ENCODE assay signal across 8 cellular contexts in the genomic region with DNA sequence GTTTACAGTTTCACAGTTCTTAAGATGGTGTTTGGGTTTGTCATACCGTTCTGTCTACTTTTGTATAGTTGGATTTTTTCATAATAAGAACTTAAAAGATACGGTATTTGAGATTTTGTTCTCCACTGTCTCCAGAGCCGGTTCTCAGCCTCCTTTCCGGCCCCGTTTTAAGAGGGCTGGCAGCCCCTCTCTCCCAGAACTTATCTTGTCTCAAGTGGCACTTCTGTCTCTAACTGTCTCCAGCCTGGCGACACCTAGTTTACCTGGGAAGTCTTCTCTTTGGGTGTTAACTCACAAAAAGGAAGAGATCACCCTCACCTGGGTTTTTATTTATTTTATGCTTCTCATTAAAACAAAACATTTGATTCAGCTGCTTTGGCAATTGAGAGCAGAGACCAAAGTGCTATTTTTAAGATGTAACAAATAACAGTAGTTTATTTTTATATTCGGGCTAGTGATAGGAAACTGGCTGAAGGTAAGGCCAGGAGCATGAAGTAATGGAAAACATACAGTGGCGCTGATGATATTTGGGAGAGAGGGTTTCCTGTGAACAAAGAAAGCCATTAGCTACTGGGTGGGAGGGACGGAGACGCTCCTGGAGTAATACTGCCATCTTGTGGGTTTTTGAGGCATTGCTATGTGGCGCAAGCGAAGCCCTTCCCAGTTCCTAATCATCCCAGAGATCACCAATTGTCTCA. TPM values are rescaled to one million over a fixed set of nuclear protein-coding genes. Genes with fewer than 3 reads are reported as not detected.
DNase-seq lines count a peak whose midpoint lies in the region; FAIRE-seq and TF ChIP-seq lines count a peak whose summit lies in the region.

No MANE protein-coding gene starts in this region.

- DNase-seq in GM06990 (ENCODE audit: extremely low read depth, insufficient read length) (peak; percentile 36), H9 (peak; percentile 79), MG63 (peak; percentile 64), SK-MEL-5 (ENCODE audit: low read depth, low spot score) (peak; percentile 76), head of caudate nucleus (peak; percentile 45 to 91 (median 72)), pons (ENCODE audit: low spot score) (peak; percentile 85), urothelium cell line (ENCODE audit: low spot score) (peak; percentile 74)

- no peak overlapping the region for H2AFZ ChIP-seq in H9 (ENCODE audit: low read length)

- peaks cover 0 to 1% (median under 1%) of the 10 kb centered on the region in 3 experiments; a peak in 1 of 7 replicates for H3K36me3 Mint-ChIP-seq in H9 (ENCODE audit: insufficient read depth in 1 of 3, low read depth in 3 of 3)
- no peaks in the 10 kb centered on the region for H3K36me3 Mint-ChIP-seq in activated naive CD4-positive, alpha-beta T cell treated with anti-CD3 and anti-CD28 coated beads, Interleukin-2, amount 50 U/mL, for 24 hours

- H2AK5ac ChIP-seq in H9 (ENCODE audit: insufficient read length, low read length): no peak overlapping the region

- no peak overlapping the region for H2BK20ac ChIP-seq in H9 (ENCODE audit: low read depth, low read length, poor library complexity, severe bottlenecking)

- H3T11ph ChIP-seq in H9 (ENCODE audit: low read length): no peak overlapping the region

- H3K23ac ChIP-seq in H9 (ENCODE audit: insufficient read length, low read depth, low read length): no peak overlapping the region

- intact Hi-C loops in head of caudate nucleus (cut with DNase I): loop anchor here (5.0 kb wide), 1 partner anchor 410 kb away; a partner anchor contains a TSS

- peaks cover 21 to 35% of the 10 kb centered on the region in 2 experiments for H3K4me1 Mint-ChIP-seq in H9
- H3K4me1 Mint-ChIP-seq in activated naive CD4-positive, alpha-beta T cell treated with anti-CD3 and anti-CD28 coated beads, Interleukin-2, amount 50 U/mL, for 24 hours: peaks cover 8% of the 10 kb centered on the region

- no peak overlapping the region for H3K18ac ChIP-seq in H9 (ENCODE audit: insufficient read length, low read depth, low read length)

- no peaks in the 10 kb centered on the region for H3K9me3 ChIP-seq in H9 (ENCODE audit: control insufficient read depth, low read depth, low read length)
- no peaks in the 10 kb centered on the region for H3K9me3 ChIP-seq in MG63

- H3K4me1 ChIP-seq in H9 (ENCODE audit: insufficient read depth, low read length): no peaks in the 10 kb centered on the region

- no peaks in the 10 kb centered on the region for H3K27me3 Mint-ChIP-seq in H9 (ENCODE audit: low read depth)
- H3K27me3 Mint-ChIP-seq in activated naive CD4-positive, alpha-beta T cell treated with anti-CD3 and anti-CD28 coated beads, Interleukin-2, amount 50 U/mL, for 24 hours: no peaks in the 10 kb centered on the region

- H2BK12ac ChIP-seq in H9 (ENCODE audit: insufficient read length, low read depth, low read length): no peak overlapping the region

- no peak overlapping the region for H4K5ac ChIP-seq in H9 (ENCODE audit: insufficient read length, low read depth, low read length)

- H3K9me3 Mint-ChIP-seq in H9: no peaks in the 10 kb centered on the region
- no peaks in the 10 kb centered on the region for H3K9me3 Mint-ChIP-seq in activated naive CD4-positive, alpha-beta T cell treated with anti-CD3 and anti-CD28 coated beads, Interleukin-2, amount 50 U/mL, for 24 hours

- in situ Hi-C loops in SK-MEL-5 (cut with HindIII; ENCODE audit: low pct_unique_long_range_greater_than_20kb, low sequenced_read_pairs): no loop called here

- H3K14ac ChIP-seq in H9 (ENCODE audit: insufficient read depth, low read length): no peak overlapping the region

- no peak overlapping the region for H3K27ac ChIP-seq in H9 (ENCODE audit: insufficient read length, low read depth, low read length)

- no peaks in the 10 kb centered on the region for H3K79me2 ChIP-seq in H9 (ENCODE audit: insufficient read depth, low read length)

- H3K4me3 ChIP-seq in GM06990 (replicated peaks; ENCODE audit: low read depth, low read length) (peak overlapping the region; percentile 34; the same call in 1 of the 2 replicates), MG63 (peak overlapping the region; percentile 14; the same call in 1 of the 2 replicates)

- H3K56ac ChIP-seq in H9 (ENCODE audit: insufficient read length, low read depth, low read length): no peak overlapping the region

- H3K4me3 Mint-ChIP-seq in H9: peak overlapping the region in 1 of 2 experiments; percentile 51; a peak in 1 of 5 replicates
- peak overlapping the region; percentile 57 for H3K4me3 Mint-ChIP-seq in activated naive CD4-positive, alpha-beta T cell treated with anti-CD3 and anti-CD28 coated beads, Interleukin-2, amount 50 U/mL, for 24 hours

- no peaks in the 10 kb centered on the region for H4K20me1 ChIP-seq in H9 (ENCODE audit: control insufficient read depth, insufficient read depth, insufficient read length)

- H3K4me2 ChIP-seq in H9 (ENCODE audit: insufficient read depth, insufficient read length, low read length): no peak overlapping the region

- H3K36me3 ChIP-seq in GM06990 (ENCODE audit: control insufficient read depth, insufficient read depth, low read length) (no peaks in the 10 kb centered on the region), MG63 (no peaks in the 10 kb centered on the region)

- H3K27ac Mint-ChIP-seq in H9: peak overlapping the region; percentile 78 to 93 (median 87); a peak in 4 of 7 replicates
- peak overlapping the region; percentile 46 for H3K27ac Mint-ChIP-seq in activated naive CD4-positive, alpha-beta T cell treated with anti-CD3 and anti-CD28 coated beads, Interleukin-2, amount 50 U/mL, for 24 hours

- H3K4ac ChIP-seq in H9 (ENCODE audit: low read depth, low read length): no peak overlapping the region

- no peak for FAIRE-seq in urothelium cell line (lab: Jason Lieb, UNC)

- no peak overlapping the region for H4K8ac ChIP-seq in H9 (replicated peaks; ENCODE audit: insufficient read length, low read depth, low read length)

- H3K79me1 ChIP-seq in H9 (ENCODE audit: insufficient read depth, low read depth, low read length, poor library complexity, severe bottlenecking): no peaks in the 10 kb centered on the region

- no peak overlapping the region for H3K9ac ChIP-seq in H9 (ENCODE audit: extremely low read depth, insufficient read length, low read length)

- no peaks in the 10 kb centered on the region for H3K23me2 ChIP-seq in H9 (ENCODE audit: insufficient read length, low read depth, low read length, poor library complexity, severe bottlenecking)

- H4K91ac ChIP-seq in H9 (ENCODE audit: insufficient read length, low read depth, low read length): no peak overlapping the region

- no peak overlapping the region for H2BK5ac ChIP-seq in H9 (ENCODE audit: insufficient read length, low read length)

- TF ChIP-seq CTCF in GM06990 (IDR thresholded peaks at IDR 0.05; ENCODE audit: insufficient read depth, low read length, poor library complexity, severe bottlenecking): peak; percentile 81
- peak; percentile 98 for TF ChIP-seq CTCF in H9 (conservative IDR thresholded peaks at IDR 0.05)

- no peak overlapping the region for H2BK120ac ChIP-seq in H9 (ENCODE audit: low read depth, low read length, poor library complexity, severe bottlenecking)

- no peak overlapping the region for H2BK15ac ChIP-seq in H9 (ENCODE audit: low read depth, low read length)

- H3K27me3 ChIP-seq in GM06990 (replicated peaks; ENCODE audit: control insufficient read depth, insufficient read depth, low read length): no peaks in the 10 kb centered on the region
- H3K27me3 ChIP-seq in H9 (ENCODE audit: insufficient read depth, low read length): no peaks in the 10 kb centered on the region
- 0 out of 2 replicates have a peak, but pooled peaks cover 2% of the 10 kb centered on the region for H3K27me3 ChIP-seq in MG63

- WGBS in H9 (ENCODE audit: extremely low coverage, insufficient read length, low lambda C conversion rate): no CpG with 5 or more reads among the region's 12 CpGs

RNA-seq across cellular contexts. Expression of a gene that starts 48.3 kb away (rescaled TPM):
- 8.9 and 9.6 TPM in 2 replicates for total RNA-seq in H9 (2021)
- 1.1 and 2.2 TPM in 2 replicates for total RNA-seq in MG63 (2014; rRNA removed; shearing (Covaris generic); ENCODE audit: low replicate concordance)
- 1.4 and 2.5 TPM in 2 replicates for total RNA-seq in SK-MEL-5 (2014; rRNA removed; shearing (Covaris generic))
- polyA plus RNA-seq in SK-MEL-5 (2015; cell fraction: cytosol; rRNA removed): 1.3 and 2.3 TPM in 2 replicates
- polyA plus RNA-seq in SK-MEL-5 (2015; cell fraction: nucleus; rRNA removed): 2.3 and 3.1 TPM in 2 replicates
